33 cellular contexts compared by ENCODE assay signal in the genomic region with DNA sequence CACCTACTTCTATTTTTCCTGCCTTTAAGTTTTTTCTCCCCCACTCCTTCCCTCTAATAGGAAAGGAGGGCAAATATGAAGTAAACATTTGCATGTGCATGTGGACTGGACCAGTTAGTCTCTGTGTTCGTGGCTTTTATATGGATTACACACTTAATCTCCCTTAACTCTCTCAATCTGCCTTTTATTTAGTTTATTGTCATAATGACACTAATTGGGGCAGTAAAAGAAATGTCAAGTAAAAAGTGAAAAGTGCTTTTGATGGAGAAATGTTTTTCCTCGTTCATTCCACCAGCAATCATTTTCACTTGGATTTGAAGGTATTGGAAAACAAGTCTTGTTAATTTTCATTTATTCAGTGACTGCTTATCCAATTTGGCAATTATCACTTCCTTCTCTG.
"Had no signal": no experiment of that assay in that cellular context is flagged by ENCODE, and none has a peak within 500 bp of the region (broad histone marks: within the 10 kb centered on the region; RNA-seq: fewer than 3 reads in every experiment).

No MANE protein-coding gene starts in this region.

- H3K27ac Mint-ChIP-seq: activated CD4-positive, alpha-beta T cell treated with anti-CD3 and anti-CD28 coated beads, Interleukin-2, amount 10 ng/mL, durations not matched to agents 24 days and 14 days; activated CD8-positive, alpha-beta T cell treated with anti-CD3 and anti-CD28 coated beads for 36 hours; activated naive CD4-positive, alpha-beta T cell treated with anti-CD3 and anti-CD28 coated beads, Interleukin-2, amount 10 ng/mL, durations not matched to agents 7 days and 5 days; activated naive CD8-positive, alpha-beta T cell treated with anti-CD3 and anti-CD28 coated beads, Interleukin-2, amount 50 U/mL, for 24 hours; activated T-helper 1 cell treated with anti-CD3 and anti-CD28 coated beads, Interleukin-12 subunit alpha, Interleukin-12 subunit beta, Interleukin-2, Interleukin-4 antibody, amounts not matched to agents 30 ng/mL and 10 ng/mL and 1 ng/mL, durations not matched to agents 14 hours and 24 hours and 36 hours; T-cell had no signal

- H3K4me1 Mint-ChIP-seq: activated naive CD4-positive, alpha-beta T cell treated with anti-CD3 and anti-CD28 coated beads, Interleukin-2, amount 10 ng/mL, durations not matched to agents 7 days and 5 days; central memory CD8-positive, alpha-beta T cell; T-cell had no signal

- H3K27me3 Mint-ChIP-seq: activated CD4-positive, alpha-beta T cell treated with anti-CD3 and anti-CD28 coated beads, Interleukin-2, amount 10 ng/mL, durations not matched to agents 24 days and 14 days; activated CD8-positive, alpha-beta T cell treated with anti-CD3 and anti-CD28 coated beads for 36 hours; activated naive CD4-positive, alpha-beta T cell treated with anti-CD3 and anti-CD28 coated beads, Interleukin-2, amount 10 ng/mL, durations not matched to agents 7 days and 5 days; activated naive CD8-positive, alpha-beta T cell; activated naive CD8-positive, alpha-beta T cell treated with anti-CD3 and anti-CD28 coated beads, Interleukin-2, amount 50 U/mL, for 24 hours; central memory CD8-positive, alpha-beta T cell; T-cell had no signal

- H3K9me3 Mint-ChIP-seq: activated CD4-positive, alpha-beta T cell treated with anti-CD3 and anti-CD28 coated beads, Interleukin-2, amount 10 ng/mL, durations not matched to agents 24 days and 14 days; activated CD8-positive, alpha-beta T cell treated with anti-CD3 and anti-CD28 coated beads for 36 hours; activated naive CD4-positive, alpha-beta T cell treated with anti-CD3 and anti-CD28 coated beads, Interleukin-2, amount 10 ng/mL, durations not matched to agents 7 days and 5 days; activated naive CD8-positive, alpha-beta T cell treated with anti-CD3 and anti-CD28 coated beads, Interleukin-2, amount 50 U/mL, for 24 hours; activated T-cell treated with anti-CD3 and anti-CD28 coated beads, Interleukin-2, amount 50 U/mL, for 4 hours; activated T-helper 1 cell treated with anti-CD3 and anti-CD28 coated beads, Interleukin-12 subunit alpha, Interleukin-12 subunit beta, Interleukin-2, Interleukin-4 antibody, amounts not matched to agents 30 ng/mL and 10 ng/mL and 1 ng/mL, durations not matched to agents 14 hours and 24 hours and 36 hours; central memory CD8-positive, alpha-beta T cell; T-cell had no signal

- H3K36me3 ChIP-seq: brain microvascular endothelial cell, cardiac muscle cell, WERI-Rb-1 had no signal

- H3K27me3 ChIP-seq: brain microvascular endothelial cell, cardiac muscle cell had no signal

- DNase-seq: activated CD4-positive, alpha-beta T cell treated with anti-CD3 and anti-CD28 coated beads, Interleukin-2, amount 10 ng/mL, durations not matched to agents 24 days and 14 days; activated CD4-positive, alpha-beta T cell treated with anti-CD3 and anti-CD28 coated beads, Interleukin-2, amount 50 U/mL, for 4 hours; activated CD4-positive, CD25-positive, alpha-beta regulatory T cell; activated CD8-positive, alpha-beta memory T cell treated with anti-CD3 and anti-CD28 coated beads, Interleukin-2, amount 50 U/mL, for 4 hours; activated CD8-positive, alpha-beta T cell treated with anti-CD3 and anti-CD28 coated beads for 36 hours; activated effector memory CD4-positive, alpha-beta T cell treated with Interleukin-2 at 50 U/mL for 16 hours; activated naive CD4-positive, alpha-beta T cell treated with anti-CD3 and anti-CD28 coated beads, Interleukin-2, amount 10 ng/mL, durations not matched to agents 7 days and 5 days; activated naive CD8-positive, alpha-beta T cell treated with anti-CD3 and anti-CD28 coated beads, Interleukin-2, amount 50 U/mL, for 24 hours; activated T-cell treated with anti-CD3 and anti-CD28 coated beads for 4 hours; activated T-cell treated with anti-CD3 and anti-CD28 coated beads, Interleukin-2, amount 50 U/mL, for 4 hours; anterior cingulate cortex; brain microvascular endothelial cell; MM.1S; NCI-H1092; NCI-H1436 treated with DMSO at 0.1 percent for 48 hours; NCI-H1694 treated with DMSO at 0.1 percent for 48 hours; NCI-H2029; NCI-H345; NCI-H510A; NCI-H526; NCI-H774; RPMI8226; SIG-M5; T-cell; T-helper 2 cell; T-helper 9 cell; WERI-Rb-1 had no signal

- H3K4me3 Mint-ChIP-seq: activated CD4-positive, alpha-beta T cell treated with anti-CD3 and anti-CD28 coated beads, Interleukin-2, amount 10 ng/mL, durations not matched to agents 24 days and 14 days; activated CD8-positive, alpha-beta T cell treated with anti-CD3 and anti-CD28 coated beads for 36 hours; activated naive CD4-positive, alpha-beta T cell treated with anti-CD3 and anti-CD28 coated beads, Interleukin-2, amount 10 ng/mL, durations not matched to agents 7 days and 5 days; activated naive CD8-positive, alpha-beta T cell; activated naive CD8-positive, alpha-beta T cell treated with anti-CD3 and anti-CD28 coated beads, Interleukin-2, amount 50 U/mL, for 24 hours; activated T-cell treated with anti-CD3 and anti-CD28 coated beads, Interleukin-2, amount 50 U/mL, for 4 hours; activated T-helper 1 cell treated with anti-CD3 and anti-CD28 coated beads, Interleukin-12 subunit alpha, Interleukin-12 subunit beta, Interleukin-2, Interleukin-4 antibody, amounts not matched to agents 30 ng/mL and 10 ng/mL and 1 ng/mL, durations not matched to agents 14 hours and 24 hours and 36 hours; central memory CD8-positive, alpha-beta T cell; T-cell had no signal

- H3K9ac ChIP-seq: KMS-11 had no signal

- H3K27ac ChIP-seq: brain microvascular endothelial cell, cardiac muscle cell, KMS-11, WERI-Rb-1 had no signal

- H3K4me3 ChIP-seq: cardiac muscle cell had no signal

- ATAC-seq: activated CD8-positive, alpha-beta T cell treated with anti-CD3 and anti-CD28 coated beads for 36 hours; activated naive CD8-positive, alpha-beta T cell treated with anti-CD3 and anti-CD28 coated beads, Interleukin-2, amount 50 U/mL, for 24 hours; activated T-cell treated with anti-CD3 and anti-CD28 coated beads, Interleukin-2, amount 50 U/mL, for 4 hours; Panc1; T-cell had no signal

- H3K4me2 ChIP-seq: KMS-11 had no signal
